8 cellular contexts compared by ENCODE assay signal in genomic region chr14:94129758-94130414, GRCh38. TPM values are rescaled to one million over a fixed set of nuclear protein-coding genes. Genes with fewer than 3 reads are reported as not detected.
DNase-seq lines count a peak whose midpoint lies in the region; ATAC-seq lines count a peak whose summit lies in the region.

No MANE protein-coding gene starts in this region.

- no peaks in the 10 kb centered on the region for H3K27me3 ChIP-seq in layer of hippocampus (ENCODE audit: control insufficient read depth, insufficient read depth, low read length)

- H3K27me3 Mint-ChIP-seq in stimulated activated naive B cell treated with anti-CD40 and anti-IgM and Interleukin-4, amounts not matched to agents 10 μg/mL and 1 μg/mL and 100 μg/mL, for 72 hours: peaks cover 0 to under 1% of the 10 kb centered on the region in 2 donors

- H3K9me3 Mint-ChIP-seq in stimulated activated naive B cell treated with anti-CD40 and anti-IgM and Interleukin-4, amounts not matched to agents 10 μg/mL and 1 μg/mL and 100 μg/mL, for 72 hours: peaks cover 0 to under 1% of the 10 kb centered on the region in 2 donors

- H3K27ac ChIP-seq in layer of hippocampus (ENCODE audit: low read depth, low read length): peak overlapping the region; percentile 85

- H3K36me3 Mint-ChIP-seq in stimulated activated naive B cell treated with anti-CD40 and anti-IgM and Interleukin-4, amounts not matched to agents 10 μg/mL and 1 μg/mL and 100 μg/mL, for 72 hours: peaks cover 11% of the 10 kb centered on the region in 2 donors

- H3K4me1 Mint-ChIP-seq in stimulated activated naive B cell treated with anti-CD40 and anti-IgM and Interleukin-4, amounts not matched to agents 10 μg/mL and 1 μg/mL and 100 μg/mL, for 72 hours: peaks cover 12 to 26% of the 10 kb centered on the region in 2 donors

- DNase-seq in DMS153 treated with DMSO at 0.1 percent for 48 hours (lab: John Stamatoyannopoulos, UW; ENCODE audit: unreplicated experiment) (peak; percentile 26), T follicular helper cell (ENCODE audit: low read depth) (peak; percentile 7), dermis blood vessel endothelial cell (peak; percentile 49)
- DNase-seq in Jurkat, Clone E6-1 (ENCODE audit: low read depth, low spot score): peak; percentile 28
- DNase-seq in stimulated activated naive B cell treated with anti-CD40 and anti-IgM and Interleukin-4, amounts not matched to agents 10 μg/mL and 1 μg/mL and 100 μg/mL, for 72 hours: no peak

- ATAC-seq in stimulated activated naive B cell treated with anti-CD40 and anti-IgM and Interleukin-4, amounts not matched to agents 10 μg/mL and 1 μg/mL and 100 μg/mL, for 72 hours (replicated peaks): peak in 1 of 2 donors; percentile 28
- ATAC-seq in HG03159 (IDR thresholded peaks at IDR 0.05; ENCODE audit: unreplicated experiment): no peak
- no peak for ATAC-seq in HG02938 (IDR thresholded peaks at IDR 0.05; ENCODE audit: unreplicated experiment)

- H3K4me3 Mint-ChIP-seq in stimulated activated naive B cell treated with anti-CD40 and anti-IgM and Interleukin-4, amounts not matched to agents 10 μg/mL and 1 μg/mL and 100 μg/mL, for 72 hours: peak overlapping the region; percentile 89 to 96

- H3K27ac Mint-ChIP-seq in stimulated activated naive B cell treated with anti-CD40 and anti-IgM and Interleukin-4, amounts not matched to agents 10 μg/mL and 1 μg/mL and 100 μg/mL, for 72 hours: peak overlapping the region; percentile 60

- H3K4me3 ChIP-seq in Jurkat, Clone E6-1 (ENCODE audit: low read length): peak overlapping the region; percentile 73

RNA-seq across cellular contexts. Expression of gene IFI27L2, which starts 0.5 kb away (rescaled TPM):
- polyA plus RNA-seq in Jurkat, Clone E6-1 (2012; ENCODE audit: insufficient read depth, insufficient read length): 95.6 TPM
- total RNA-seq in dermis blood vessel endothelial cell: 4.0 and 10.2 TPM in 2 replicates

RNA-seq across cellular contexts. Expression of gene IFI27, which starts 19.4 kb away (rescaled TPM):
- polyA plus RNA-seq in Jurkat, Clone E6-1 (2012; ENCODE audit: insufficient read depth, insufficient read length): 1.9 TPM
- total RNA-seq in dermis blood vessel endothelial cell: 75.5 and 375 TPM in 2 replicates

RNA-seq across cellular contexts. Expression of gene PPP4R4, which starts 44.2 kb away (rescaled TPM):
- 3.6 TPM for polyA plus RNA-seq in Jurkat, Clone E6-1 (2012; ENCODE audit: insufficient read depth, insufficient read length)
- total RNA-seq in dermis blood vessel endothelial cell: not detected in 2 replicates

RNA-seq across cellular contexts. Expression of gene IFI27L1, which starts 48.8 kb away (rescaled TPM):
- polyA plus RNA-seq in Jurkat, Clone E6-1 (2012; ENCODE audit: insufficient read depth, insufficient read length): 118 TPM
- total RNA-seq in dermis blood vessel endothelial cell: 7.3 and 14.0 TPM in 2 replicates

RNA-seq across cellular contexts. Expression of gene DDX24, which starts 48.9 kb away (rescaled TPM):
- polyA plus RNA-seq in Jurkat, Clone E6-1 (2012; ENCODE audit: insufficient read depth, insufficient read length): 322 TPM
- 108 and 135 TPM in 2 replicates for total RNA-seq in dermis blood vessel endothelial cell
